ENCODE assay signal across 30 cellular contexts in the genomic region with DNA sequence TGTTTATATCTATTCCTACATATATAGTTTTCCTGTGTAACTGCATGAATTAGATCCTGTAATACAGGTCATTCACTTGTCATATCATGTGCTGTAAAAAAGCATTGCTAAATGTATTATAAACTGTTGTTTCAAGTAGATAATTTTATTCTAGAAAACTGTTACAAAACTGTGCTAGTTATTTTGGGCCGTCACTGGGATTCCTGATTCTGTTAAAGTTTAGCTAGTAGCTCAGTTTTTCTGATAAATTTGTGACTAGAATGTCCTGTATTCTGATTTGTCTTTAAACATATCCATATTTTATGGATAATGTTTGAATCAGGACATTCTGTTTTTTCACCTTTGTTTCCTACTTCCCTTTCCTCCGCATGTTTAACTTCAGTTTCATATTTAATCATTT.
"Had no signal": no experiment of that assay in that cellular context is flagged by ENCODE, and none has a peak within 500 bp of the region (broad histone marks: within the 10 kb centered on the region; RNA-seq: fewer than 3 reads in every experiment).

No MANE protein-coding gene starts in this region.

- H3K36me3 ChIP-seq: breast epithelium, pancreas, prostate gland, uterus had no signal

- ATAC-seq: activated naive CD4-positive, alpha-beta T cell treated with anti-CD3 and anti-CD28 coated beads, Interleukin-2, amount 50 U/mL, for 72 hours; activated T-cell treated with anti-CD3 and anti-CD28 coated beads, Interleukin-2, amount 50 U/mL, for 72 hours; esophagus mucosa; foreskin keratinocyte; heart left ventricle; left colon; mucosa of descending colon; pancreas; stimulated activated memory B cell treated with anti-CD40 and anti-IgM and Interleukin-4, amounts not matched to agents 10 μg/mL and 1 μg/mL and 100 μg/mL, for 72 hours; stimulated activated naive CD8-positive, alpha-beta T cell treated with anti-CD3 and anti-CD28 coated beads, Interleukin-15, amount 100 ng/mL, for 72 hours had no signal

- H3K4me2 ChIP-seq: smooth muscle cell had no signal

- H3K27me3 ChIP-seq: breast epithelium, dorsolateral prefrontal cortex, foreskin keratinocyte, heart left ventricle, pancreas, uterus had no signal

- H3K9me3 ChIP-seq: breast epithelium, heart left ventricle, mucosa of descending colon, pancreas, prostate gland, uterus had no signal

- DNase-seq: activated B cell treated with CpG ODN at 0.5 μM for 24 hours; activated CD4-positive, alpha-beta T cell treated with anti-CD3 and anti-CD28 coated beads, Interleukin-2, amount 50 U/mL, for 4 hours; activated naive CD4-positive, alpha-beta T cell; activated T-cell treated with anti-CD3 and anti-CD28 coated beads for 4 hours; activated T-cell treated with anti-CD3 and anti-CD28 coated beads, Interleukin-2, amount 50 U/mL, for 72 hours; dorsolateral prefrontal cortex; effector memory CD4-positive, alpha-beta T cell; foreskin keratinocyte; heart left ventricle; hypothalamus; immature natural killer cell; kidney; left colon; mucosa of descending colon; pancreas; stimulated activated CD4-positive, alpha-beta T cell treated with anti-CD3 and anti-CD28 coated beads, Interleukin-1b, Interleukin-23, amount 100 ng/mL, for 48 hours; stimulated activated CD4-positive, alpha-beta T cell treated with anti-CD3 and anti-CD28 coated beads, Interleukin-4, amount 100 ng/mL, for 4 hours; stimulated activated CD8-positive, alpha-beta memory T cell treated with anti-CD3 and anti-CD28 coated beads, Interleukin-4, amount 100 ng/mL, for 48 hours; stimulated activated naive CD8-positive, alpha-beta T cell treated with anti-CD3 and anti-CD28 coated beads, Interleukin-15, amount 100 ng/mL, for 72 hours; substantia nigra; T-helper 1 cell; uterus had no signal

- H3K4me3 ChIP-seq: breast epithelium, coronary artery, dorsolateral prefrontal cortex, lung, mucosa of descending colon, pancreas, prostate gland, smooth muscle cell, uterus had no signal

- H3K27ac ChIP-seq: breast epithelium, coronary artery, dorsolateral prefrontal cortex, foreskin keratinocyte, pancreas, prostate gland, uterus had no signal

- H3K4me1 ChIP-seq: breast epithelium, foreskin keratinocyte, prostate gland had no signal
